Comparison of ENCODE assay signal across 1 cellular context in the genomic region with DNA sequence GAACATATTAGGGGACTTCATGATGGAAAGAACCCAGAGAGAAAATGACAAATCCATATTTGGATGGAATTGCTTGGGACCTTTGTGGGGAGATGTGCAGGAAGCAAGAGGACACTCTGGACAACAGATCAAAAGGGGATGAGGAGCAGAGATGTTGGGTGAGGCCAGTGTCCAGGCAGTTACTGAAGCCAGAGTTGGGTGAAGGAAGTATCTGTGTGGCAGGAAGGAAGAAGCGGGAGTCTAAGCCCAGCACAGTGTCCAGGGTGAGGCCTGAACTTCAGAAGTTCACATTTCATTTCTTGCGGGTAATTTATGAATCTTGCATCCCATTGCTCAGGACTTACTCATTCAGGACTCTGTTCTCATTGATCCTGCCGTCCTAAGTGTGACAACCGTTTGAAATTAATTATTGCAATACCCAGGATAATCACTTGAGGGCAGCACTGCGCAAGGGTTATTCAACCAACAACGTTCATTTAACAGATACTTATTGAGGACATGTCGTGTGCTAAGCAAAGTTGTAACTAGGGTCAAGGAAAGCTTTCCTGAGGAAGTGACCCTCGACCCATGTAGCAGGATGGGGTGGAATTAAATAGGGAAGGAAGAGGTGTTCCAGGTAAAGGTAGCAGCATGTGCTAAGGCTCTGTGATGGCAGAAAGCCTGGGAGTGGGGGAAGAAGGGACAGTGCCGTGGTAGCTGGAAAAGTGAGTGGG.
TF ChIP-seq lines count a peak whose summit lies in the region.

No MANE protein-coding gene starts in this region.

TF ChIP-seq in HEK293, 187 proteins besides CTCF, POLR2A, EP300 and RAD21 (continued from another document):
- TF ChIP-seq, protein P1, sequence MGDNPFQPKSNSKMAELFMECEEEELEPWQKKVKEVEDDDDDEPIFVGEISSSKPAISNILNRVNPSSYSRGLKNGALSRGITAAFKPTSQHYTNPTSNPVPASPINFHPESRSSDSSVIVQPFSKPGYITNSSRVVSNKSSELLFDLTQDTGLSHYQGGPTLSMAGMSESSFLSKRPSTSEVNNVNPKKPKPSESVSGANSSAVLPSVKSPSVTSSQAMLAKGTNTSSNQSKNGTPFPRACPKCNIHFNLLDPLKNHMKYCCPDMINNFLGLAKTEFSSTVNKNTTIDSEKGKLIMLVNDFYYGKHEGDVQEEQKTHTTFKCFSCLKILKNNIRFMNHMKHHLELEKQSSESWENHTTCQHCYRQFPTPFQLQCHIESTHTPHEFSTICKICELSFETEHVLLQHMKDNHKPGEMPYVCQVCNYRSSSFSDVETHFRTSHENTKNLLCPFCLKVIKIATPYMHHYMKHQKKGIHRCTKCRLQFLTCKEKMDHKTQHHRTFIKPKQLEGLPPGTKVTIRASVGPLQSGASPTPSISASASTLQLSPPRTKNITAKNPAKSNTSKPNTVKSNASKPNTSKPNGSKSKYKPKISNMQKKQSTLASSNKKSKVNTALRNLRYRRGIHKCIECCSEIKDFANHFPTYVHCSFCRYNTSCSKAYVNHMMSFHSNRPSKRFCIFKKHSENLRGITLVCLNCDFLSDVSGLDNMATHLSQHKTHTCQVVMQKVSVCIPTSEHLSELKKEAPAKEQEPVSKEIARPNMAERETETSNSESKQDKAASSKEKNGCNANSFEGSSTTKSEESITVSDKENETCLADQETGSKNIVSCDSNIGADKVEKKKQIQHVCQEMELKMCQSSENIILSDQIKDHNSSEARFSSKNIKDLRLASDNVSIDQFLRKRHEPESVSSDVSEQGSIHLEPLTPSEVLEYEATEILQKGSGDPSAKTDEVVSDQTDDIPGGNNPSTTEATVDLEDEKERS (tag by site-specific recombination; IDR thresholded peaks at IDR 0.05): no peak
- no peak for TF ChIP-seq ZNF560 (tag by site-specific recombination; IDR thresholded peaks at IDR 0.05; ENCODE audit: borderline replicate concordance)
- no peak for TF ChIP-seq SCRT2 (tag by site-specific recombination; IDR thresholded peaks at IDR 0.05)
